ENCODE assay signal across 31 cellular contexts in the genomic region with DNA sequence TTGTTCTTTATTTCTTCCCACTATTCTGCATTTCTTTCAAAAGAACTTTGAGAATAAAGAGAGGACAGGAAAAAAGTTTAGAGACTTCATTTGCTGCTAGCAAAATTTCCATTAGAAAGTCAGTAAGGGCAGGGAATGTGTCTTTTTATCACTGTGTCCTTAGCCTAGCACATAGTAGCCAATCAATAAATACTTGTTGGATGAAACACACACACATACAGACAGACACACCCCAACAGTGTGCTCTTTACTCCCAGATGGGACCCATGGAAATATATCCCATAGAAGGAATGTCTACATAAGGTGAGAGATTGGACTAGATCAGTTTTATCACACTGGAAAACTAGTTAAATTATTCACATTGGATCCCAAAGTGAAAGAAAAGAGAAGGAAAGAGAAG.
"Had no signal": no experiment of that assay in that cellular context is flagged by ENCODE, and none has a peak within 500 bp of the region (broad histone marks: within the 10 kb centered on the region; RNA-seq: fewer than 3 reads in every experiment).

No MANE protein-coding gene starts in this region.

- ATAC-seq: body of pancreas, Panc1, Right ventricle myocardium inferior, T-cell had no signal

- H3K4me3 ChIP-seq: body of pancreas, SK-N-MC had no signal

- H3K27ac ChIP-seq: body of pancreas, SK-N-MC had no signal

- H3K4me3 Mint-ChIP-seq: activated B cell treated with CpG ODN at 0.5 μM for 24 hours; activated CD4-positive, alpha-beta memory T cell treated with anti-CD3 and anti-CD28 coated beads, Interleukin-2, amount 10 ng/mL, durations not matched to agents 7 days and 5 days; activated naive CD4-positive, alpha-beta T cell treated with anti-CD3 and anti-CD28 coated beads, Interleukin-2, amount 10 ng/mL, durations not matched to agents 7 days and 5 days; T-cell had no signal

- H3K4me1 Mint-ChIP-seq: activated CD4-positive, alpha-beta memory T cell treated with anti-CD3 and anti-CD28 coated beads, Interleukin-2, amount 10 ng/mL, durations not matched to agents 7 days and 5 days; activated naive CD4-positive, alpha-beta T cell treated with anti-CD3 and anti-CD28 coated beads, Interleukin-2, amount 10 ng/mL, durations not matched to agents 7 days and 5 days had no signal

- H3K27me3 Mint-ChIP-seq: activated B cell treated with CpG ODN at 0.5 μM for 24 hours; activated CD4-positive, alpha-beta memory T cell treated with anti-CD3 and anti-CD28 coated beads, Interleukin-2, amount 10 ng/mL, durations not matched to agents 7 days and 5 days; activated naive CD4-positive, alpha-beta T cell treated with anti-CD3 and anti-CD28 coated beads, Interleukin-2, amount 10 ng/mL, durations not matched to agents 7 days and 5 days; T-cell had no signal

- FAIRE-seq: bronchial epithelial cell, TTC549 had no signal

- H3K27ac Mint-ChIP-seq: activated B cell treated with CpG ODN at 0.5 μM for 24 hours; activated CD4-positive, alpha-beta memory T cell treated with anti-CD3 and anti-CD28 coated beads, Interleukin-2, amount 10 ng/mL, durations not matched to agents 7 days and 5 days; activated naive CD4-positive, alpha-beta T cell treated with anti-CD3 and anti-CD28 coated beads, Interleukin-2, amount 10 ng/mL, durations not matched to agents 7 days and 5 days; activated T-helper 2 cell treated with anti-CD3 and anti-CD28 coated beads, Interferon-gamma antibody, Interleukin-2, Interleukin-4, amounts not matched to agents 10 μg/mL and 5 μg/mL and 100 μg/mL, durations not matched to agents 14 hours and 24 hours and 36 hours; T-cell had no signal

- DNase-seq: activated B cell treated with CpG ODN at 0.5 μM for 24 hours; activated CD4-positive, alpha-beta memory T cell treated with anti-CD3 and anti-CD28 coated beads, Interleukin-2, amount 10 ng/mL, durations not matched to agents 7 days and 5 days; activated CD4-positive, alpha-beta T cell treated with anti-CD3 and anti-CD28 coated beads, Interleukin-2, amount 50 U/mL, for 1 hour; activated gamma-delta T cell treated with Interleukin-2 at 50 U/mL for 16 hours; activated naive CD4-positive, alpha-beta T cell treated with anti-CD3 and anti-CD28 coated beads, Interleukin-2, amount 10 ng/mL, durations not matched to agents 7 days and 5 days; activated T-cell treated with anti-CD3 and anti-CD28 coated beads for 4 hours; activated T-cell treated with anti-CD3 and anti-CD28 coated beads, Interleukin-2, amount 50 U/mL, for 48 hours; aorta; body of pancreas; central memory CD4-positive, alpha-beta T cell; Kasumi-1; KBM-7; NCI-H1048; NCI-H146; NCI-H1930; NCI-H2171; NCI-H2227 treated with DMSO at 0.1 percent for 48 hours; NCI-H446 treated with DMSO at 0.1 percent for 48 hours; NCI-H526; NCI-H774; OCI-M1; RPMI8226; T-cell; T-helper 2 cell; T1000 had no signal

- H3K27me3 ChIP-seq: body of pancreas had no signal

- H3K9me3 Mint-ChIP-seq: activated B cell treated with CpG ODN at 0.5 μM for 24 hours; activated CD4-positive, alpha-beta memory T cell treated with anti-CD3 and anti-CD28 coated beads, Interleukin-2, amount 10 ng/mL, durations not matched to agents 7 days and 5 days; activated naive CD4-positive, alpha-beta T cell treated with anti-CD3 and anti-CD28 coated beads, Interleukin-2, amount 10 ng/mL, durations not matched to agents 7 days and 5 days; activated T-helper 2 cell treated with anti-CD3 and anti-CD28 coated beads, Interferon-gamma antibody, Interleukin-2, Interleukin-4, amounts not matched to agents 10 μg/mL and 5 μg/mL and 100 μg/mL, durations not matched to agents 14 hours and 24 hours and 36 hours; T-cell had no signal

- H3K9me3 ChIP-seq: body of pancreas had no signal

- H3K4me1 ChIP-seq: body of pancreas had no signal
